1 cellular context compared by ENCODE assay signal in the genomic region with DNA sequence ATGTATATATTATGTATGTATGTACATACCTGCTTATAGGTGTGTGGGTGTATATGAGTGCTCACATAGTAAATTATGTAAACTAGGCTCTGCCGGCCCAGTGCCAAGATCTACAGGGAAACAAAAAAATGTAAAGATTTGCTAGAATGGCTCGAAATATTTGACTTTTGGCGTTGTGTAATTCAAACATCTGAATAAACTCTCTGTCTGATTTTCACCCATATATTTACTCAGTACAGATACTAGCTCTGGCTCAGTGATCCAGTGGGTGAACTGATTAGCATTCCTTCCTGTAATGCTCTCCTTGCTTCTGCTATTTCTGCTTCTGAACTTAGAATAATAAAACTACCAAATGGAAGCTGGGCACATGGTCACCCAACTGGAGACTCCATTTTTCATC.
TF ChIP-seq lines count a peak whose summit lies in the region.

No MANE protein-coding gene starts in this region.

TF ChIP-seq in IMR-90, 13 proteins besides CTCF, POLR2A, EP300 and RAD21 (continued from another document):
- no peak for TF ChIP-seq USF2 (IDR thresholded peaks at IDR 0.05; ENCODE audit: low read depth, low read length)
